In genomic region chr15:31867536-31868442, GRCh38 we compare ENCODE assay signal across 8 cellular contexts. TPM values are rescaled to one million over a fixed set of nuclear protein-coding genes. Genes with fewer than 3 reads are reported as not detected.
DNase-seq lines count a peak whose midpoint lies in the region; ATAC-seq and TF ChIP-seq lines count a peak whose summit lies in the region.

No MANE protein-coding gene starts in this region.

- no peaks in the 10 kb centered on the region for H3K9me3 Mint-ChIP-seq in activated CD4-positive, alpha-beta T cell treated with anti-CD3 and anti-CD28 coated beads, Interleukin-2, amount 10 ng/mL, durations not matched to agents 7 days and 5 days

- CTCF ChIA-PET in AG04450 (lab: Charles Lee): interaction anchor here (0.6 to 1.7 kb wide), 7 partner anchors 20 to 1318 kb away, joined by 3 to 7 read pairs (median 3); no protein-coding TSS in a partner anchor
- CTCF ChIA-PET in activated CD4-positive, alpha-beta T cell treated with anti-CD3 and anti-CD28 coated beads, Interleukin-2, amount 10 ng/mL, durations not matched to agents 7 days and 5 days (lab: Charles Lee): interaction anchor here (0.6 kb wide), 1 partner anchor 8 kb away, joined by 3 read pairs; no protein-coding TSS in a partner anchor

- H3K27me3 Mint-ChIP-seq in activated CD4-positive, alpha-beta T cell treated with anti-CD3 and anti-CD28 coated beads, Interleukin-2, amount 10 ng/mL, durations not matched to agents 7 days and 5 days: peaks cover 42% of the 10 kb centered on the region

- no peak overlapping the region for H3K27ac Mint-ChIP-seq in activated CD4-positive, alpha-beta T cell treated with anti-CD3 and anti-CD28 coated beads, Interleukin-2, amount 10 ng/mL, durations not matched to agents 7 days and 5 days

- TF ChIP-seq CTCF in AG04450 (IDR thresholded peaks at IDR 0.05; ENCODE audit: low read depth, low read length): peak; percentile 75

- ATAC-seq in GM21576 (IDR thresholded peaks at IDR 0.05; ENCODE audit: unreplicated experiment) (peak; percentile 36), GM19328 (IDR thresholded peaks at IDR 0.05; ENCODE audit: unreplicated experiment) (no peak)

- H3K27ac ChIP-seq in AG04450 (ENCODE audit: low read depth, low read length): no peak overlapping the region

- H3K4me3 Mint-ChIP-seq in activated CD4-positive, alpha-beta T cell treated with anti-CD3 and anti-CD28 coated beads, Interleukin-2, amount 10 ng/mL, durations not matched to agents 7 days and 5 days: no peak overlapping the region

- no peak for DNase-seq in AG04450 (ENCODE audit: low read depth, low spot score)
- peak; percentile 6 to 75 for DNase-seq in NCI-H446 (lab: John Stamatoyannopoulos, UW)
- peak; percentile 59 for DNase-seq in activated CD4-positive, alpha-beta T cell treated with anti-CD3 and anti-CD28 coated beads, Interleukin-2, amount 10 ng/mL, durations not matched to agents 7 days and 5 days
- DNase-seq in dermis microvascular lymphatic vessel endothelial cell (ENCODE audit: low read depth in 2 of 2): peak; percentile 24 to 61
- peak; percentile 82 for DNase-seq in medulla oblongata (ENCODE audit: extremely low spot score)
- DNase-seq in stimulated activated CD8-positive, alpha-beta memory T cell treated with anti-CD3 and anti-CD28 coated beads, Interleukin-7, amount 100 ng/mL, for 24 hours (ENCODE audit: low read depth): peak; percentile 23

- POLR2A ChIA-PET in AG04450 (lab: Yijun Ruan, JAX): no interaction called here
- POLR2A ChIA-PET in activated CD4-positive, alpha-beta T cell treated with anti-CD3 and anti-CD28 coated beads, Interleukin-2, amount 10 ng/mL, durations not matched to agents 7 days and 5 days (lab: Charles Lee): interaction anchor here (0.6 kb wide), 1 partner anchor 81 kb away, joined by 3 read pairs; no protein-coding TSS in a partner anchor

- H3K9me3 ChIP-seq in AG04450 (ENCODE audit: control insufficient read depth, insufficient read depth, low read length): no peaks in the 10 kb centered on the region; the same call in 1 of the 2 replicates

- H3K36me3 Mint-ChIP-seq in activated CD4-positive, alpha-beta T cell treated with anti-CD3 and anti-CD28 coated beads, Interleukin-2, amount 10 ng/mL, durations not matched to agents 7 days and 5 days (ENCODE audit: low read depth): no peaks in the 10 kb centered on the region

- no peak overlapping the region for H3K4me3 ChIP-seq in AG04450 (ENCODE audit: low read depth, low read length)

- H3K27me3 ChIP-seq in AG04450 (ENCODE audit: control insufficient read depth, insufficient read depth, low read length): peaks cover 10% of the 10 kb centered on the region

- H3K4me1 Mint-ChIP-seq in activated CD4-positive, alpha-beta T cell treated with anti-CD3 and anti-CD28 coated beads, Interleukin-2, amount 10 ng/mL, durations not matched to agents 7 days and 5 days: peaks cover 11% of the 10 kb centered on the region

RNA-seq across cellular contexts. Expression of gene OTUD7A, which starts 2.7 kb away (rescaled TPM):
- 0.01 and 0.05 TPM in 2 replicates for polyA plus RNA-seq in AG04450 (2011; rRNA removed)
- polyA minus RNA-seq in AG04450 (2011; rRNA and poly(A)+ RNA removed): 0.09 and 2.1 TPM in 2 replicates
- 1 to 10 TPM; 2.4 to 2.5 TPM for total RNA-seq in activated CD4-positive, alpha-beta T cell treated with anti-CD3 and anti-CD28 coated beads, Interleukin-2, amount 10 ng/mL, durations not matched to agents 7 days and 5 days
- total RNA-seq in dermis microvascular lymphatic vessel endothelial cell: under 0.01 and 0.13 TPM in 2 replicates
